1 cellular context compared by ENCODE assay signal in the genomic region with DNA sequence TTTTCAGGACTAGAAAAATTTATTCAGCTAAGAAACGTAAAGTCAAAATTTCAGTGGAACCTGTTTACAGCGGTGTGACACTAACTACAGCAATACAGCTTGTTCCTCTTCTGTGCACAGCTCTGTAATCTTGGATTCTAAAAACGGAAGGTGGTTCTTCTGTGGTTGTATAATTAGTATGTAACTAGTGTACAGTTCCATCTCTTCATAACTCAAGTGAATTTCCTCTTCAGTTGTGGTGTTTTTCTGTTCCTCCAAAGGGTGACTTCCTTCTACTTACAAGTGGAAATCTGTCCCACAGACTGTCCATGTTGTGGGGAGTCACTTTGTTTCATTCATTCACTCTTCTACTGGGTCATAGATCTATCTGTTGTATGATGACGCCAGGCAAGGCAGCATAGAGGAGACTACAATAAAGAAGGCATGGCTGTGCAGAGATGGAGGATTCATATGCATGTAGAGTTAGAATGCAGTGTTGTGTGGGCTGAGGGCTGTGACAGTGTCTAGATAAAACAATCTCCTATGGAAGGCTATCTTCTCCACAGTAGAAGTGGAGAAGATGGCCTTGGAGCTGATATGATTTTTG.
TF ChIP-seq lines count a peak whose summit lies in the region.

No MANE protein-coding gene starts in this region.

TF ChIP-seq in GM12878, 131 proteins besides CTCF, POLR2A, EP300 and RAD21 (continued from another document):
- TF ChIP-seq CHD2 (IDR thresholded peaks at IDR 0.05; ENCODE audit: borderline replicate concordance, low read depth, low read length) = 0 out of 2 replicates have a peak, but pooled peaks have one; percentile 29
- peak; percentile 21; the same call in 1 of the 2 replicates for TF ChIP-seq FOXM1 (IDR thresholded peaks at IDR 0.05; ENCODE audit: low read depth, low read length)
- TF ChIP-seq ETV6 (conservative IDR thresholded peaks at IDR 0.05 in 1 of 2, IDR thresholded peaks at IDR 0.05 in 1 of 2; ENCODE audit: borderline replicate concordance in 1 of 2, low read depth in 1 of 2) = peak in 1 of 2 experiments; percentile 69; a peak in 1 of 4 replicates
- peak; percentile 77 to 83; a peak in 3 of 4 replicates for TF ChIP-seq IKZF2 (IDR thresholded peaks at IDR 0.05)
- no peak for TF ChIP-seq TBL1XR1 (IDR thresholded peaks at IDR 0.05; ENCODE audit: low read depth, low read length)
- 0 out of 2 replicates have a peak, but pooled peaks have one; percentile 29 for TF ChIP-seq GABPA (IDR thresholded peaks at IDR 0.05; ENCODE audit: low read depth)
- TF ChIP-seq BHLHE40 (IDR thresholded peaks at IDR 0.05; ENCODE audit: borderline replicate concordance in 1 of 2, low read depth in 2 of 2, low read length in 1 of 2) = peak; percentile 13 to 48; a peak in 2 of 4 replicates
- TF ChIP-seq SPI1 (IDR thresholded peaks at IDR 0.05; ENCODE audit: borderline replicate concordance, insufficient read depth, low read depth, low read length) = peak; percentile 38; the same call in 1 of the 2 replicates
- TF ChIP-seq MEF2B (IDR thresholded peaks at IDR 0.05; ENCODE audit: partially characterized antibody, poor library complexity, severe bottlenecking) = peak; percentile 68
- TF ChIP-seq TAF1 (IDR thresholded peaks at IDR 0.05; ENCODE audit: borderline replicate concordance, low read depth, low read length) = no peak
- TF ChIP-seq, protein P1, sequence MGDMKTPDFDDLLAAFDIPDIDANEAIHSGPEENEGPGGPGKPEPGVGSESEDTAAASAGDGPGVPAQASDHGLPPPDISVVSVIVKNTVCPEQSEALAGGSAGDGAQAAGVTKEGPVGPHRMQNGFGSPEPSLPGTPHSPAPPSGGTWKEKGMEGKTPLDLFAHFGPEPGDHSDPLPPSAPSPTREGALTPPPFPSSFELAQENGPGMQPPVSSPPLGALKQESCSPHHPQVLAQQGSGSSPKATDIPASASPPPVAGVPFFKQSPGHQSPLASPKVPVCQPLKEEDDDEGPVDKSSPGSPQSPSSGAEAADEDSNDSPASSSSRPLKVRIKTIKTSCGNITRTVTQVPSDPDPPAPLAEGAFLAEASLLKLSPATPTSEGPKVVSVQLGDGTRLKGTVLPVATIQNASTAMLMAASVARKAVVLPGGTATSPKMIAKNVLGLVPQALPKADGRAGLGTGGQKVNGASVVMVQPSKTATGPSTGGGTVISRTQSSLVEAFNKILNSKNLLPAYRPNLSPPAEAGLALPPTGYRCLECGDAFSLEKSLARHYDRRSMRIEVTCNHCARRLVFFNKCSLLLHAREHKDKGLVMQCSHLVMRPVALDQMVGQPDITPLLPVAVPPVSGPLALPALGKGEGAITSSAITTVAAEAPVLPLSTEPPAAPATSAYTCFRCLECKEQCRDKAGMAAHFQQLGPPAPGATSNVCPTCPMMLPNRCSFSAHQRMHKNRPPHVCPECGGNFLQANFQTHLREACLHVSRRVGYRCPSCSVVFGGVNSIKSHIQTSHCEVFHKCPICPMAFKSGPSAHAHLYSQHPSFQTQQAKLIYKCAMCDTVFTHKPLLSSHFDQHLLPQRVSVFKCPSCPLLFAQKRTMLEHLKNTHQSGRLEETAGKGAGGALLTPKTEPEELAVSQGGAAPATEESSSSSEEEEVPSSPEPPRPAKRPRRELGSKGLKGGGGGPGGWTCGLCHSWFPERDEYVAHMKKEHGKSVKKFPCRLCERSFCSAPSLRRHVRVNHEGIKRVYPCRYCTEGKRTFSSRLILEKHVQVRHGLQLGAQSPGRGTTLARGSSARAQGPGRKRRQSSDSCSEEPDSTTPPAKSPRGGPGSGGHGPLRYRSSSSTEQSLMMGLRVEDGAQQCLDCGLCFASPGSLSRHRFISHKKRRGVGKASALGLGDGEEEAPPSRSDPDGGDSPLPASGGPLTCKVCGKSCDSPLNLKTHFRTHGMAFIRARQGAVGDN (IDR thresholded peaks at IDR 0.05) = no peak
- TF ChIP-seq MTA2 (IDR thresholded peaks at IDR 0.05; ENCODE audit: low read depth) = peak; percentile 80
- TF ChIP-seq NFIC (IDR thresholded peaks at IDR 0.05; ENCODE audit: low read depth, low read length) = peak; percentile 67
- no peak for TF ChIP-seq EGR1 (IDR thresholded peaks at IDR 0.05; ENCODE audit: borderline replicate concordance in 1 of 2, low read depth in 2 of 2, low read length in 2 of 2)
- TF ChIP-seq CREM (IDR thresholded peaks at IDR 0.05; ENCODE audit: low read depth) = peak; percentile 36; the same call in 1 of the 2 replicates
- 0 out of 2 replicates have a peak, but pooled peaks have one; percentile 55 for TF ChIP-seq ATF7 (IDR thresholded peaks at IDR 0.05; ENCODE audit: low read depth)
- peak; percentile 66 for TF ChIP-seq EED (IDR thresholded peaks at IDR 0.05; ENCODE audit: low read depth)
- TF ChIP-seq, protein P2, sequence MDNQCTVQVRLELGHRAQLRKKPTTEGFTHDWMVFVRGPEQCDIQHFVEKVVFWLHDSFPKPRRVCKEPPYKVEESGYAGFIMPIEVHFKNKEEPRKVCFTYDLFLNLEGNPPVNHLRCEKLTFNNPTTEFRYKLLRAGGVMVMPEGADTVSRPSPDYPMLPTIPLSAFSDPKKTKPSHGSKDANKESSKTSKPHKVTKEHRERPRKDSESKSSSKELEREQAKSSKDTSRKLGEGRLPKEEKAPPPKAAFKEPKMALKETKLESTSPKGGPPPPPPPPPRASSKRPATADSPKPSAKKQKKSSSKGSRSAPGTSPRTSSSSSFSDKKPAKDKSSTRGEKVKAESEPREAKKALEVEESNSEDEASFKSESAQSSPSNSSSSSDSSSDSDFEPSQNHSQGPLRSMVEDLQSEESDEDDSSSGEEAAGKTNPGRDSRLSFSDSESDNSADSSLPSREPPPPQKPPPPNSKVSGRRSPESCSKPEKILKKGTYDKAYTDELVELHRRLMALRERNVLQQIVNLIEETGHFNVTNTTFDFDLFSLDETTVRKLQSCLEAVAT (IDR thresholded peaks at IDR 0.05) = peak; percentile 53; the same call in 1 of the 2 replicates
- TF ChIP-seq TCF12 (IDR thresholded peaks at IDR 0.05; ENCODE audit: low read depth, low read length) = no peak
- TF ChIP-seq, protein P3, sequence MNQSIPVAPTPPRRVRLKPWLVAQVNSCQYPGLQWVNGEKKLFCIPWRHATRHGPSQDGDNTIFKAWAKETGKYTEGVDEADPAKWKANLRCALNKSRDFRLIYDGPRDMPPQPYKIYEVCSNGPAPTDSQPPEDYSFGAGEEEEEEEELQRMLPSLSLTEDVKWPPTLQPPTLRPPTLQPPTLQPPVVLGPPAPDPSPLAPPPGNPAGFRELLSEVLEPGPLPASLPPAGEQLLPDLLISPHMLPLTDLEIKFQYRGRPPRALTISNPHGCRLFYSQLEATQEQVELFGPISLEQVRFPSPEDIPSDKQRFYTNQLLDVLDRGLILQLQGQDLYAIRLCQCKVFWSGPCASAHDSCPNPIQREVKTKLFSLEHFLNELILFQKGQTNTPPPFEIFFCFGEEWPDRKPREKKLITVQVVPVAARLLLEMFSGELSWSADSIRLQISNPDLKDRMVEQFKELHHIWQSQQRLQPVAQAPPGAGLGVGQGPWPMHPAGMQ (IDR thresholded peaks at IDR 0.05; ENCODE audit: borderline replicate concordance) = no peak
- TF ChIP-seq CBX5 (IDR thresholded peaks at IDR 0.05; ENCODE audit: low read depth) = 0 out of 2 replicates have a peak, but pooled peaks have one; percentile 39
- TF ChIP-seq, protein P4, sequence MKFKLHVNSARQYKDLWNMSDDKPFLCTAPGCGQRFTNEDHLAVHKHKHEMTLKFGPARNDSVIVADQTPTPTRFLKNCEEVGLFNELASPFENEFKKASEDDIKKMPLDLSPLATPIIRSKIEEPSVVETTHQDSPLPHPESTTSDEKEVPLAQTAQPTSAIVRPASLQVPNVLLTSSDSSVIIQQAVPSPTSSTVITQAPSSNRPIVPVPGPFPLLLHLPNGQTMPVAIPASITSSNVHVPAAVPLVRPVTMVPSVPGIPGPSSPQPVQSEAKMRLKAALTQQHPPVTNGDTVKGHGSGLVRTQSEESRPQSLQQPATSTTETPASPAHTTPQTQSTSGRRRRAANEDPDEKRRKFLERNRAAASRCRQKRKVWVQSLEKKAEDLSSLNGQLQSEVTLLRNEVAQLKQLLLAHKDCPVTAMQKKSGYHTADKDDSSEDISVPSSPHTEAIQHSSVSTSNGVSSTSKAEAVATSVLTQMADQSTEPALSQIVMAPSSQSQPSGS (IDR thresholded peaks at IDR 0.05; ENCODE audit: low read length) = peak; percentile 60; the same call in 1 of the 2 replicates
